In the genomic region with DNA sequence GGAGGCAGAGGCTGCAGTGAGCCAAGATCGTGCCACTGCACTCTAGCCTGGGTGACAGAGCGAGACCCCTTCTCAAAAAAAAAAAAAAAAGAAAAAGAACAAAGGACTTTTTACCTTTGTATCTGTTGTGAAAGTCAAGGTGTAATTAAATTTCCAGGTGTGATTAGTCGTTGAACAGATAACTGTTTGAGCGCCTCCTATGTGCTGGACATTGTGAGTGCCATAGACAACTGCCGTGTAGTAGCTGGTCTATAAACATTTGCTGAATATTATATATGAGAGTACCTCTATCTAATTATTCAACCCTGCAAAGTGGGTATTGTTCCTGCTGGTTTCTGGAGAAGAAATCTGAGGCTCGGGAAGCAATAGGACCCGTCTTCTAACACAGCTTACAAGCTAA, we compare ENCODE assay signal across 26 cellular contexts.
"Had no signal": no experiment of that assay in that cellular context is flagged by ENCODE, and none has a peak within 500 bp of the region (broad histone marks: within the 10 kb centered on the region; RNA-seq: fewer than 3 reads in every experiment).

No MANE protein-coding gene starts in this region.

- H3K27me3 ChIP-seq: cardiac muscle cell, thyroid gland had no signal

- FAIRE-seq: kidney had no signal

- DNase-seq: activated B cell treated with CpG ODN at 0.5 μM for 24 hours; activated CD4-positive, alpha-beta memory T cell treated with anti-CD3 and anti-CD28 coated beads for 36 hours; activated CD4-positive, alpha-beta T cell treated with anti-CD3 and anti-CD28 coated beads for 4 hours; activated CD8-positive, alpha-beta memory T cell treated with anti-CD3 and anti-CD28 coated beads, Interleukin-2, amount 10 ng/mL, durations not matched to agents 7 days and 5 days; activated naive CD4-positive, alpha-beta T cell treated with Interleukin-2 at 50 U/mL for 16 hours; activated naive CD8-positive, alpha-beta T cell treated with anti-CD3 and anti-CD28 coated beads, Interleukin-2, amount 10 ng/mL, durations not matched to agents 7 days and 5 days; activated T-cell treated with anti-CD3 and anti-CD28 coated beads, Interleukin-2, amount 50 U/mL, for 1 hour; amygdala; dermis blood vessel endothelial cell; effector memory CD4-positive, alpha-beta T cell; foreskin melanocyte; glutamatergic neuron; hypothalamus; kidney; nucleus accumbens; posterior cingulate gyrus; retina; stimulated activated CD4-positive, alpha-beta T cell treated with anti-CD3 and anti-CD28 coated beads, Interleukin-2, amount 100 ng/mL, for 24 hours; stimulated activated naive CD4-positive, alpha-beta T cell treated with Interleukin-2 at 50 U/mL for 16 hours; T-helper 9 cell; thyroid gland had no signal

- H3K4me3 ChIP-seq: cardiac muscle cell, lung, thyroid gland had no signal

- H3K36me3 ChIP-seq: cardiac muscle cell, thyroid gland had no signal

- ATAC-seq: activated CD8-positive, alpha-beta memory T cell treated with anti-CD3 and anti-CD28 coated beads, Interleukin-2, amount 10 ng/mL, durations not matched to agents 7 days and 5 days; activated T-helper 17 cell treated with anti-CD3 and anti-CD28 coated beads, Interleukin-2, amount 50 U/mL, for 72 hours; left lobe of liver had no signal

- H3K9me3 ChIP-seq: thyroid gland had no signal

- H3K27ac ChIP-seq: cardiac muscle cell, epithelial cell of prostate, thyroid gland had no signal
